ENCODE assay signal across 1 cellular context in genomic region chr2:217614498-217614897, GRCh38.
TF ChIP-seq lines count a peak whose summit lies in the region.

No MANE protein-coding gene starts in this region.

TF ChIP-seq in GM12878, 131 proteins besides CTCF, POLR2A, EP300 and RAD21 (continued from another document):
- TF ChIP-seq YY1 (IDR thresholded peaks at IDR 0.05; ENCODE audit: low read depth, low read length) (no peak), ETV6 (conservative IDR thresholded peaks at IDR 0.05 in 1 of 2, IDR thresholded peaks at IDR 0.05 in 1 of 2; ENCODE audit: borderline replicate concordance in 1 of 2, low read depth in 1 of 2) (peak in 1 of 2 experiments; percentile 61; a peak in 1 of 4 replicates), ZNF24 (IDR thresholded peaks at IDR 0.05) (no peak), CREB1 (IDR thresholded peaks at IDR 0.05; ENCODE audit: low read depth) (peak; percentile 94), GABPA (IDR thresholded peaks at IDR 0.05; ENCODE audit: low read depth) (peak; percentile 78), RUNX3 (IDR thresholded peaks at IDR 0.05; ENCODE audit: low read length) (peak; percentile 81)
- TF ChIP-seq, protein P1, sequence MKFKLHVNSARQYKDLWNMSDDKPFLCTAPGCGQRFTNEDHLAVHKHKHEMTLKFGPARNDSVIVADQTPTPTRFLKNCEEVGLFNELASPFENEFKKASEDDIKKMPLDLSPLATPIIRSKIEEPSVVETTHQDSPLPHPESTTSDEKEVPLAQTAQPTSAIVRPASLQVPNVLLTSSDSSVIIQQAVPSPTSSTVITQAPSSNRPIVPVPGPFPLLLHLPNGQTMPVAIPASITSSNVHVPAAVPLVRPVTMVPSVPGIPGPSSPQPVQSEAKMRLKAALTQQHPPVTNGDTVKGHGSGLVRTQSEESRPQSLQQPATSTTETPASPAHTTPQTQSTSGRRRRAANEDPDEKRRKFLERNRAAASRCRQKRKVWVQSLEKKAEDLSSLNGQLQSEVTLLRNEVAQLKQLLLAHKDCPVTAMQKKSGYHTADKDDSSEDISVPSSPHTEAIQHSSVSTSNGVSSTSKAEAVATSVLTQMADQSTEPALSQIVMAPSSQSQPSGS (IDR thresholded peaks at IDR 0.05; ENCODE audit: low read length) = peak; percentile 50; the same call in 1 of the 2 replicates
